ENCODE assay signal across 10 cellular contexts in genomic region chr2:143132360-143132759, GRCh38. TPM values are rescaled to one million over a fixed set of nuclear protein-coding genes. Genes with fewer than 3 reads are reported as not detected.
DNase-seq lines count a peak whose midpoint lies in the region; ATAC-seq and TF ChIP-seq lines count a peak whose summit lies in the region.
"Had no signal": no experiment of that assay in that cellular context is flagged by ENCODE, and none has a peak within 500 bp of the region (broad histone marks: within the 10 kb centered on the region; RNA-seq: fewer than 3 reads in every experiment).

No MANE protein-coding gene starts in this region.

- intact Hi-C loops in dendritic cell treated with granulocyte-macrophage colony-stimulating factor and Interleukin-4, amounts not matched to agents 40 ng/mL and 50 ng/mL, for 4 days (cut with micrococcal nuclease), result no loop called here

- no peaks in the 10 kb centered on the region for H3F3A ChIP-seq in OCI-LY1 (ENCODE audit: insufficient read depth, low read length)

- H3K36me3 ChIP-seq in OCI-LY1 (ENCODE audit: insufficient read depth, low read length), result peaks cover 16% of the 10 kb centered on the region
- H3K36me3 ChIP-seq: prostate gland had no signal

- ATAC-seq in GM21423 (IDR thresholded peaks at IDR 0.05; ENCODE audit: unreplicated experiment), result peak; percentile 15

- DNase-seq in CMK (ENCODE audit: low read depth) (peak; percentile 27), COR-L47 (lab: John Stamatoyannopoulos, UW) (no peak), progenitor cell of endocrine pancreas (ENCODE audit: low spot score, unreplicated experiment) (no peak), T1000 (lab: John Stamatoyannopoulos, UW) (no peak), COLO829 (ENCODE audit: low spot score) (no peak)
- DNase-seq: GM23248 had no signal

- H3K79me2 ChIP-seq in OCI-LY1 (ENCODE audit: insufficient read depth, low read length), result peaks cover 80% of the 10 kb centered on the region

- no peaks in the 10 kb centered on the region for H3K9me3 Mint-ChIP-seq in dendritic cell treated with granulocyte-macrophage colony-stimulating factor and Interleukin-4, amounts not matched to agents 40 ng/mL and 50 ng/mL, for 4 days
- peaks cover 3% of the 10 kb centered on the region for H3K9me3 Mint-ChIP-seq in progenitor cell of endocrine pancreas (ENCODE audit: low read depth)

- no peaks in the 10 kb centered on the region for H3K9me3 ChIP-seq in OCI-LY1 (ENCODE audit: low read length)
- H3K9me3 ChIP-seq: prostate gland had no signal

- peaks cover 6% of the 10 kb centered on the region for H3K36me3 Mint-ChIP-seq in dendritic cell treated with granulocyte-macrophage colony-stimulating factor and Interleukin-4, amounts not matched to agents 40 ng/mL and 50 ng/mL, for 4 days (ENCODE audit: low read depth)
- no peaks in the 10 kb centered on the region for H3K36me3 Mint-ChIP-seq in progenitor cell of endocrine pancreas (ENCODE audit: insufficient read depth)

- peak overlapping the region; percentile 19 for H3K27ac ChIP-seq in OCI-LY1 (ENCODE audit: low read depth, low read length, poor library complexity, severe bottlenecking)
- H3K27ac ChIP-seq: GM23248, prostate gland had no signal

- H3K27me3 ChIP-seq in OCI-LY1 (ENCODE audit: insufficient read depth, low read length), result no peaks in the 10 kb centered on the region

- peak overlapping the region; percentile 92 for H3K4me2 ChIP-seq in OCI-LY1 (ENCODE audit: low read length)

- no peak overlapping the region for H2AFZ ChIP-seq in OCI-LY1 (ENCODE audit: low read length)
- H2AFZ ChIP-seq: GM23248 had no signal

- peak overlapping the region; percentile 89; the same call in 1 of the 2 replicates for H3K9ac ChIP-seq in OCI-LY1 (ENCODE audit: low read length)
- H3K9ac ChIP-seq: GM23248 had no signal

- H3K4me1 Mint-ChIP-seq in dendritic cell treated with granulocyte-macrophage colony-stimulating factor and Interleukin-4, amounts not matched to agents 40 ng/mL and 50 ng/mL, for 4 days (ENCODE audit: low read depth), result peaks cover 36% of the 10 kb centered on the region
- H3K4me1 Mint-ChIP-seq in progenitor cell of endocrine pancreas (ENCODE audit: low read depth), result no peaks in the 10 kb centered on the region

- no peaks in the 10 kb centered on the region for H3K9me2 ChIP-seq in OCI-LY1 (ENCODE audit: low read depth, low read length)

- peak overlapping the region; percentile 82 for H3K4me3 ChIP-seq in OCI-LY1 (ENCODE audit: low read depth, low read length, poor library complexity, severe bottlenecking)
- H3K4me3 ChIP-seq: GM23248, prostate gland had no signal

- H3K4me3 Mint-ChIP-seq in dendritic cell treated with granulocyte-macrophage colony-stimulating factor and Interleukin-4, amounts not matched to agents 40 ng/mL and 50 ng/mL, for 4 days, result peak overlapping the region; percentile 40
- no peak overlapping the region for H3K4me3 Mint-ChIP-seq in progenitor cell of endocrine pancreas (ENCODE audit: low read depth)

- no peak for TF ChIP-seq CTCF in OCI-LY1 (IDR thresholded peaks at IDR 0.05; ENCODE audit: low read length)
- TF ChIP-seq CTCF in progenitor cell of endocrine pancreas (IDR thresholded peaks at IDR 0.05; ENCODE audit: unreplicated experiment), result no peak

- peaks cover 57% of the 10 kb centered on the region for H3K4me1 ChIP-seq in OCI-LY1 (ENCODE audit: insufficient read depth, low read length, severe bottlenecking)
- H3K4me1 ChIP-seq: prostate gland had no signal

- H3K27ac Mint-ChIP-seq in dendritic cell treated with granulocyte-macrophage colony-stimulating factor and Interleukin-4, amounts not matched to agents 40 ng/mL and 50 ng/mL, for 4 days, result peak overlapping the region; percentile 4
- H3K27ac Mint-ChIP-seq in progenitor cell of endocrine pancreas, result no peak overlapping the region

- no peaks in the 10 kb centered on the region for H4K20me1 ChIP-seq in OCI-LY1 (ENCODE audit: insufficient read depth, low read length)

- H3K27me3 Mint-ChIP-seq in dendritic cell treated with granulocyte-macrophage colony-stimulating factor and Interleukin-4, amounts not matched to agents 40 ng/mL and 50 ng/mL, for 4 days, result no peaks in the 10 kb centered on the region
- no peaks in the 10 kb centered on the region for H3K27me3 Mint-ChIP-seq in progenitor cell of endocrine pancreas

RNA-seq across cellular contexts. Expression of gene ARHGAP15, which starts 3.1 kb away (rescaled TPM):
- not detected in 2 replicates for total RNA-seq in progenitor cell of endocrine pancreas
- total RNA-seq: GM23248 had no signal
